In the genomic region with DNA sequence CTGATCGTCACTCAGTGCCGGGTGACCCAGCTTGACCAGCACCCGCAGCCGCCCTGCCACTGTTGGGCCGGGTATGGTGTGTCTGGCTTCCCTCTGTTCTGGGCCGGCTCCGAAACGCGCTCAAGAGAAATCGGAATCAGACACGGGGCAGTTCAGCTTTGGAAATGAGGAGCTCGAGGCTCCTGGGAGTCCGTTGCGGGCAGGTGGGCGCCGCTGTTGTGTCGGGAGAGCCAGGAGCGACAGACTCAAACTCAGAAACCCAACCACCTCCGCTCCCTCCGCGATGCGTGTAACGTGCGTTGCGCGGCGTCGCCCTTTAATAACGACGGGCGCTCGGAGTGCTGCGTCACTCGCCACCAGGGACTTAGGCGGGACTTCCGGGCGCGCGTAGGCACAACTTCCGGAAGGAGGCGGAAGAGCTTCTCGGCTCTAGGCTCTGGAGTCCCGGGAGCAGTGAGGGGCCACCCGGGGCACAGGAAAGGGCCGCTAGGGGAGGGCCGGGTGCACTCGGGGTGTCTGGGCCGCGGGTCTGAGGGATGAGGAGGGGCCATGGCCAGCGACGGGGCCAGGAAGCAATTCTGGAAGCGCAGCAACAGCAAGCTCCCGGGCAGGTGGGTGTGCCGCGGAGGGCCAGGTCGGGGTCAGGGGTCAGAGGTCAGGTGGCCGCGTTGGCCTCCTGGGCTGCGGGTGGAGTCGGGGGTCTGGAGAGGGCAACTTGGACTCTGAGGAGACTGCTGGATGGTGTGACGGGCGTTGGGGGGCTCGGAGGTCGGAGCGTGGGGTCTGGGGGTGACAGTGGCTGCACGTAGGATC, we compare ENCODE assay signal across 9 cellular contexts. TPM values are rescaled to one million over a fixed set of nuclear protein-coding genes. Genes with fewer than 3 reads are reported as not detected.
DNase-seq lines count a peak whose midpoint lies in the region; ATAC-seq, FAIRE-seq and TF ChIP-seq lines count a peak whose summit lies in the region.
"Had no signal": no experiment of that assay in that cellular context is flagged by ENCODE, and none has a peak within 500 bp of the region (broad histone marks: within the 10 kb centered on the region; RNA-seq: fewer than 3 reads in every experiment).

A gene with protein sequence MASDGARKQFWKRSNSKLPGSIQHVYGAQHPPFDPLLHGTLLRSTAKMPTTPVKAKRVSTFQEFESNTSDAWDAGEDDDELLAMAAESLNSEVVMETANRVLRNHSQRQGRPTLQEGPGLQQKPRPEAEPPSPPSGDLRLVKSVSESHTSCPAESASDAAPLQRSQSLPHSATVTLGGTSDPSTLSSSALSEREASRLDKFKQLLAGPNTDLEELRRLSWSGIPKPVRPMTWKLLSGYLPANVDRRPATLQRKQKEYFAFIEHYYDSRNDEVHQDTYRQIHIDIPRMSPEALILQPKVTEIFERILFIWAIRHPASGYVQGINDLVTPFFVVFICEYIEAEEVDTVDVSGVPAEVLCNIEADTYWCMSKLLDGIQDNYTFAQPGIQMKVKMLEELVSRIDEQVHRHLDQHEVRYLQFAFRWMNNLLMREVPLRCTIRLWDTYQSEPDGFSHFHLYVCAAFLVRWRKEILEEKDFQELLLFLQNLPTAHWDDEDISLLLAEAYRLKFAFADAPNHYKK (plus strand): TSS at position 413 of the 813 bp plus-strand sequence. CDS start 137 bp downstream, at position 550.

- H4K20me1 ChIP-seq in BLaER1: peaks cover 42% of the 10 kb centered on the region
- no peaks in the 10 kb centered on the region for H4K20me1 ChIP-seq in HepG2 (ENCODE audit: insufficient read depth, low read length)

- no peak for TF ChIP-seq RAD21 in HepG2 (CRISPR knock-in tag; IDR thresholded peaks at IDR 0.05)

- FAIRE-seq in HepG2 (lab: Jason Lieb, UNC): peak; percentile 30
- FAIRE-seq: islet of Langerhans had no signal

- H3K27ac ChIP-seq in BLaER1 (peak within 1 kb of the TSS; percentile 94), HepG2 (ENCODE audit: extremely low read length, insufficient read depth, low read length) (peak within 1 kb of the TSS; percentile 91)

- peak; percentile 80 for DNase-seq in NCI-H774 (lab: John Stamatoyannopoulos, UW)
- DNase-seq in activated CD4-positive, alpha-beta T cell treated with anti-CD3 and anti-CD28 coated beads, Interleukin-2, amount 50 U/mL, for 48 hours: peak; percentile 97
- DNase-seq in dermis microvascular lymphatic vessel endothelial cell (ENCODE audit: low read depth in 2 of 2): peak; percentile 89 to 96
- DNase-seq in HepG2 (ENCODE audit: low spot score): peak; percentile 89
- DNase-seq in stimulated activated CD4-positive, alpha-beta T cell treated with anti-CD3 and anti-CD28 coated beads, Interleukin-2, amount 100 ng/mL, for 48 hours: peak; percentile 92 to 93

- peak; percentile 99 to 100 for TF ChIP-seq POLR2A in HepG2 (IDR thresholded peaks at IDR 0.05; ENCODE audit: insufficient read depth in 1 of 2, low read depth in 2 of 2, low read length in 2 of 2)

- 0 out of 2 replicates have a peak, but pooled peaks have one; percentile 23 for TF ChIP-seq CTCF in HepG2 (CRISPR knock-in tag; IDR thresholded peaks at IDR 0.05)

- peaks cover 71% of the 10 kb centered on the region for H3K4me1 ChIP-seq in BLaER1
- peaks cover 56% of the 10 kb centered on the region for H3K4me1 ChIP-seq in HepG2 (ENCODE audit: insufficient read depth, low read length)

- POLR2A ChIA-PET in HepG2 (lab: Yijun Ruan, JAX): interaction anchor here (0.8 to 5.4 kb wide), 30 partner anchors 8 to 199 kb away, joined by 3 to 144 read pairs (median 6); a partner anchor contains a TSS

- no TSS peak for BruUV-seq in HepG2 (replicated peaks; lab: Mats Ljungman, UMichigan)

- H3K4me3 ChIP-seq in BLaER1: peak within 1 kb of the TSS; percentile 90
- H3K4me3 ChIP-seq in HepG2 (replicated peaks in 1 of 3; ENCODE audit: insufficient read depth in 1 of 3, low read depth in 2 of 3, low read length in 3 of 3): peak within 1 kb of the TSS; percentile 74 to 96 (median 80)

- intact Hi-C loops in HepG2 (cut with micrococcal nuclease; ENCODE audit: unreplicated experiment): no loop called here

- in situ Hi-C loops in HepG2 (cut with HindIII; ENCODE audit: extremely low pct_ligation_motif_present, low pct_unique_long_range_greater_than_20kb): no loop called here

- WGBS in HepG2 (ENCODE audit: low lambda C conversion rate): 0% methylated on average over 27 of the region's 66 CpGs

- no peak within 1 kb of the TSS for H2AFZ ChIP-seq in HepG2 (ENCODE audit: low read length)

- H3K36me3 ChIP-seq in BLaER1: peaks cover 10% of the 10 kb centered on the region; the same call in 1 of the 2 replicates
- peaks cover 0 to 1% of the 10 kb centered on the region in 2 experiments; a peak in 1 of 5 replicates for H3K36me3 ChIP-seq in HepG2 (replicated peaks in 1 of 2; ENCODE audit: control insufficient read depth in 1 of 2, insufficient read depth in 2 of 2, low read length in 2 of 2)

- peak within 1 kb of the TSS; percentile 96 for H3K9ac ChIP-seq in BLaER1
- peak within 1 kb of the TSS; percentile 98 for H3K9ac ChIP-seq in HepG2 (ENCODE audit: insufficient read depth, low read depth, low read length)

- H3K9me3 ChIP-seq in BLaER1 (no peaks in the 10 kb centered on the region), HepG2 (ENCODE audit: low read length) (no peaks in the 10 kb centered on the region)

- H3K4me2 ChIP-seq in BLaER1 (peak within 1 kb of the TSS; percentile 86), HepG2 (ENCODE audit: low read depth, low read length) (peak within 1 kb of the TSS; percentile 90)

- peaks cover 56% of the 10 kb centered on the region for H3K79me2 ChIP-seq in HepG2 (ENCODE audit: insufficient read depth, low read length)

- peak; percentile 72 for ATAC-seq in GM19328 (IDR thresholded peaks at IDR 0.05; ENCODE audit: unreplicated experiment)
- ATAC-seq in HG03520 (IDR thresholded peaks at IDR 0.05; ENCODE audit: unreplicated experiment): peak; percentile 62
- peak; percentile 89 for ATAC-seq in HepG2

- CTCF ChIA-PET in HepG2 (lab: Yijun Ruan, JAX; ENCODE audit: low intra/inter-chr PET ratio, low total read pairs): no interaction called here

- H3K27me3 ChIP-seq in BLaER1 (no peaks in the 10 kb centered on the region), HepG2 (ENCODE audit: control insufficient read depth in 1 of 2, insufficient read depth in 2 of 2, low read length in 2 of 2) (no peaks in the 10 kb centered on the region; a peak in 1 of 5 replicates)

- TF ChIP-seq EP300 in HepG2 (IDR thresholded peaks at IDR 0.05; ENCODE audit: low read depth in 2 of 2, low read length in 2 of 2): peak; percentile 37 to 45; a peak in 2 of 4 replicates
- peak; percentile 62 for TF ChIP-seq EP300 in HepG2 (CRISPR knock-in tag; IDR thresholded peaks at IDR 0.05; ENCODE audit: borderline replicate concordance)

TF ChIP-seq in HepG2, 621 proteins besides CTCF, POLR2A, EP300 and RAD21 (continues in another document):
- TF ChIP-seq, protein P1, sequence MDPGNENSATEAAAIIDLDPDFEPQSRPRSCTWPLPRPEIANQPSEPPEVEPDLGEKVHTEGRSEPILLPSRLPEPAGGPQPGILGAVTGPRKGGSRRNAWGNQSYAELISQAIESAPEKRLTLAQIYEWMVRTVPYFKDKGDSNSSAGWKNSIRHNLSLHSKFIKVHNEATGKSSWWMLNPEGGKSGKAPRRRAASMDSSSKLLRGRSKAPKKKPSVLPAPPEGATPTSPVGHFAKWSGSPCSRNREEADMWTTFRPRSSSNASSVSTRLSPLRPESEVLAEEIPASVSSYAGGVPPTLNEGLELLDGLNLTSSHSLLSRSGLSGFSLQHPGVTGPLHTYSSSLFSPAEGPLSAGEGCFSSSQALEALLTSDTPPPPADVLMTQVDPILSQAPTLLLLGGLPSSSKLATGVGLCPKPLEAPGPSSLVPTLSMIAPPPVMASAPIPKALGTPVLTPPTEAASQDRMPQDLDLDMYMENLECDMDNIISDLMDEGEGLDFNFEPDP (CRISPR knock-in tag; conservative IDR thresholded peaks at IDR 0.05): 0 out of 2 replicates have a peak, but pooled peaks have one; percentile 68
- TF ChIP-seq, protein P2, sequence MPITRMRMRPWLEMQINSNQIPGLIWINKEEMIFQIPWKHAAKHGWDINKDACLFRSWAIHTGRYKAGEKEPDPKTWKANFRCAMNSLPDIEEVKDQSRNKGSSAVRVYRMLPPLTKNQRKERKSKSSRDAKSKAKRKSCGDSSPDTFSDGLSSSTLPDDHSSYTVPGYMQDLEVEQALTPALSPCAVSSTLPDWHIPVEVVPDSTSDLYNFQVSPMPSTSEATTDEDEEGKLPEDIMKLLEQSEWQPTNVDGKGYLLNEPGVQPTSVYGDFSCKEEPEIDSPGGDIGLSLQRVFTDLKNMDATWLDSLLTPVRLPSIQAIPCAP (CRISPR knock-in tag; IDR thresholded peaks at IDR 0.05; ENCODE audit: low read depth): no peak
- TF ChIP-seq NFE2L2 (IDR thresholded peaks at IDR 0.05; ENCODE audit: low read length) (0 out of 2 replicates have a peak, but pooled peaks have one; percentile 5), ZNF180 (CRISPR knock-in tag; IDR thresholded peaks at IDR 0.05; ENCODE audit: borderline replicate concordance, low read depth) (no peak), SYNCRIP (IDR thresholded peaks at IDR 0.05; ENCODE audit: insufficient read depth, low read depth, low read length) (no peak)

RNA-seq across cellular contexts. Expression of the gene that starts here (rescaled TPM):
- total RNA-seq in dermis microvascular lymphatic vessel endothelial cell (12.5 and 18.1 TPM in 2 replicates), HepG2 (2016; rRNA removed; fragmentation: Illumina TruSeq; extraction: Trizol) (17.3 and 17.6 TPM in 2 replicates)
- total RNA-seq in HepG2 (2016; cell fraction: cytosol; rRNA removed; fragmentation: Illumina TruSeq; extraction: Trizol; ENCODE audit: low read depth): 13.6 and 13.8 TPM in 2 replicates
- 14.5 and 18.0 TPM in 2 replicates for total RNA-seq in HepG2 (2016; cell fraction: insoluble cytoplasmic fraction; rRNA removed; fragmentation: Illumina TruSeq; extraction: Trizol)
- total RNA-seq in HepG2 (2016; cell fraction: membrane; rRNA removed; fragmentation: Illumina TruSeq; extraction: Trizol): 15.2 and 19.7 TPM in 2 replicates
- total RNA-seq in HepG2 (2016; cell fraction: nucleus; rRNA removed; fragmentation: Illumina TruSeq; extraction: Trizol): 11.0 and 13.2 TPM in 2 replicates
- 17.5 and 18.0 TPM in 2 replicates for polyA plus RNA-seq in HepG2 (2011; rRNA removed)
- polyA plus RNA-seq in HepG2 (2011; cell fraction: cytosol; rRNA removed): 16.4 and 18.2 TPM in 2 replicates
- polyA plus RNA-seq in HepG2 (2011; cell fraction: nucleus; rRNA removed): 14.2 and 18.7 TPM in 2 replicates
- 12.4 and 15.2 TPM in 2 replicates for polyA plus RNA-seq in HepG2 (2012)
- polyA plus RNA-seq in HepG2 (2016; cell fraction: cytosol; fragmentation: Illumina TruSeq; extraction: Trizol; ENCODE audit: low read depth): 7.7 and 9.5 TPM in 2 replicates
- polyA plus RNA-seq in HepG2 (2016; cell fraction: insoluble cytoplasmic fraction; fragmentation: Illumina TruSeq; extraction: Trizol; ENCODE audit: low read depth): 17.3 and 21.6 TPM in 2 replicates
- polyA plus RNA-seq in HepG2 (2016; cell fraction: membrane; fragmentation: Illumina TruSeq; extraction: Trizol; ENCODE audit: low read depth): 14.3 and 16.8 TPM in 2 replicates
- 13.4 and 13.5 TPM in 2 replicates for polyA plus RNA-seq in HepG2 (2016; cell fraction: nucleus; fragmentation: Illumina TruSeq; extraction: Trizol; ENCODE audit: insufficient read depth, low read depth)
- polyA minus RNA-seq in HepG2 (2011; rRNA and poly(A)+ RNA removed; ENCODE audit: low replicate concordance): 14.2 and 23.5 TPM in 2 replicates
- polyA minus RNA-seq in HepG2 (2011; cell fraction: cytosol; rRNA and poly(A)+ RNA removed): 11.9 and 12.0 TPM in 2 replicates
- polyA minus RNA-seq in HepG2 (2011; cell fraction: nucleus; rRNA and poly(A)+ RNA removed): 21.5 and 22.0 TPM in 2 replicates

Comparison
In these comparisons a context has a peak if more than half of its experiments do, and no peak if none do; other contexts are left out.
1. Peak in every context shown above with its lines: DNase-seq, ATAC-seq, H3K4me3 ChIP-seq and H3K27ac ChIP-seq.